8 cellular contexts compared by ENCODE assay signal in the genomic region with DNA sequence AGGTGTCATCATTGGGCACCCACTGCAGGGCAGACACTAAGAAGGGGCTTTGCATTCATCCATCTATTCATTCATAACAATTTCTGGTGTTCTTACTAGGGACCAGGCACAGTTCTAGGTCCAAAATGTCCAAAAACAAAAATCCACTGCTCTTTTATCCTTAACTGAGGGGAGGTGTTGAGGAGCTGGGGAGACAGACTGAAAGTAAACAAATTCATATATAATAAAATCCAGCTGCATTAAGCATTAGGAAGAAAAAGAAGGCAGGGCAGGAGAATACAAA. TPM values are rescaled to one million over a fixed set of nuclear protein-coding genes. Genes with fewer than 3 reads are reported as not detected.
DNase-seq lines count a peak whose midpoint lies in the region; ATAC-seq and TF ChIP-seq lines count a peak whose summit lies in the region.

No MANE protein-coding gene starts in this region.

- no peaks in the 10 kb centered on the region for H3K27me3 Mint-ChIP-seq in central memory CD8-positive, alpha-beta T cell

- no peaks in the 10 kb centered on the region for H3K27me3 ChIP-seq in heart left ventricle
- no peaks in the 10 kb centered on the region for H3K27me3 ChIP-seq in mucosa of stomach (ENCODE audit: control insufficient read depth, insufficient read depth, low read length)
- H3K27me3 ChIP-seq in uterus: no peaks in the 10 kb centered on the region

- no peak for TF ChIP-seq POLR2A in heart left ventricle (IDR thresholded peaks at IDR 0.05)
- TF ChIP-seq POLR2A in uterus (IDR thresholded peaks at IDR 0.05): no peak

- H3K4me3 ChIP-seq in heart left ventricle: peak overlapping the region; percentile 73 to 96 (median 86)
- peak overlapping the region; percentile 49 for H3K4me3 ChIP-seq in mucosa of stomach (ENCODE audit: low read length)
- H3K4me3 ChIP-seq in uterus: peak overlapping the region; percentile 66 to 88

- H3K27ac ChIP-seq in heart left ventricle (peak overlapping the region in 3 of 12 donors; percentile 72 to 89 (median 87)), uterus (peak overlapping the region in 1 of 2 donors; percentile 86)

- peaks cover 0 to 63% (median 12%) of the 10 kb centered on the region in 12 donors for H3K4me1 ChIP-seq in heart left ventricle
- peaks cover 7% of the 10 kb centered on the region for H3K4me1 ChIP-seq in mucosa of stomach (ENCODE audit: control insufficient read depth, insufficient read depth, low read length)
- H3K4me1 ChIP-seq in uterus: no peaks in the 10 kb centered on the region

- DNase-seq in heart left ventricle: no peak
- DNase-seq in Right ventricle myocardium inferior (ENCODE audit: missing footprints): no peak
- DNase-seq in central memory CD8-positive, alpha-beta T cell (ENCODE audit: low spot score in 2 of 2): no peak
- no peak for DNase-seq in uterus
- DNase-seq in stimulated activated CD4-positive, alpha-beta T cell treated with anti-CD3 and anti-CD28 coated beads, Interleukin-4, amount 100 ng/mL, for 24 hours: no peak
- DNase-seq in left colon: no peak

- H3K9ac ChIP-seq in mucosa of stomach (ENCODE audit: low read length): peak overlapping the region; percentile 67

- peaks cover 77% of the 10 kb centered on the region for H3K4me1 Mint-ChIP-seq in central memory CD8-positive, alpha-beta T cell

- no peaks in the 10 kb centered on the region for H3K9me3 Mint-ChIP-seq in central memory CD8-positive, alpha-beta T cell

- H3K9me3 ChIP-seq in heart left ventricle: no peaks in the 10 kb centered on the region
- H3K9me3 ChIP-seq in mucosa of stomach (ENCODE audit: control insufficient read depth, low read length): no peaks in the 10 kb centered on the region
- H3K9me3 ChIP-seq in uterus: no peaks in the 10 kb centered on the region

- H3K36me3 ChIP-seq in heart left ventricle (no peaks in the 10 kb centered on the region), mucosa of stomach (ENCODE audit: control insufficient read depth, insufficient read depth, low read length) (no peaks in the 10 kb centered on the region), uterus (no peaks in the 10 kb centered on the region)

- peak overlapping the region; percentile 78 for H3K27ac Mint-ChIP-seq in central memory CD8-positive, alpha-beta T cell (ENCODE audit: low read depth)

- intact Hi-C loops in heart left ventricle (cut with DNase I): loop anchor here in 4 of 10 donors (10.0 kb wide), 3 partner anchors 721 to 1361 kb away; partner anchors contain the start of gene RYBP (in 1 of the 4)
- intact Hi-C loops in Right ventricle myocardium inferior (cut with DNase I): loop anchor here (10.0 kb wide), 1 partner anchor 141 kb away; no protein-coding TSS in a partner anchor
- intact Hi-C loops in uterus (cut with DNase I; ENCODE audit: low total_unique reads): no loop called here
- intact Hi-C loops in left colon (cut with DNase I, micrococcal nuclease): no loop called here

- ATAC-seq in heart left ventricle (no peak), Right ventricle myocardium inferior (no peak), GM19395 (IDR thresholded peaks at IDR 0.05; ENCODE audit: unreplicated experiment) (no peak), left colon (no peak)
- ATAC-seq in central memory CD8-positive, alpha-beta T cell (replicated peaks; ENCODE audit: extremely low read depth, poor library complexity, severe bottlenecking): no peak

- TF ChIP-seq CTCF in heart left ventricle (IDR thresholded peaks at IDR 0.05) (no peak), uterus (IDR thresholded peaks at IDR 0.05) (no peak)

- H3K36me3 Mint-ChIP-seq in central memory CD8-positive, alpha-beta T cell (ENCODE audit: insufficient read depth): peaks cover 13% of the 10 kb centered on the region

- H3K4me3 Mint-ChIP-seq in central memory CD8-positive, alpha-beta T cell: peak overlapping the region; percentile 93

RNA-seq across cellular contexts. Expression of gene EIF4E3, which starts 1.1 kb away (rescaled TPM):
- total RNA-seq in heart left ventricle (10 to 100 TPM; 28.5 to 53.0 (median 47.1) TPM), Right ventricle myocardium inferior (49.2 TPM), uterus (10 to 100 TPM; 12.4 to 52.2 (median 23.0) TPM), left colon (10 to 100 TPM; 43.1 to 49.4 TPM)
- polyA plus RNA-seq in heart left ventricle: 10 to 100 TPM; 18.4 to 23.1 TPM

RNA-seq across cellular contexts. Expression of gene GPR27, which starts 29.5 kb away (rescaled TPM):
- total RNA-seq in heart left ventricle (1 to 10 TPM; 2.0 to 8.0 (median 5.8) TPM), Right ventricle myocardium inferior (3.7 TPM), uterus (1 to 10 TPM in 3 of 4 donors, under 1 TPM in 1; under 0.01 to 9.7 (median 4.4) TPM), left colon (under 1 TPM; 0.49 to 0.70 TPM)
- under 1 TPM; 0.57 to 0.69 TPM for polyA plus RNA-seq in heart left ventricle
